5 cellular contexts compared by ENCODE assay signal in genomic region chr17:58503134-58503533, GRCh38. TPM values are rescaled to one million over a fixed set of nuclear protein-coding genes. Genes with fewer than 3 reads are reported as not detected.
"Had no signal": no experiment of that assay in that cellular context is flagged by ENCODE, and none has a peak within 500 bp of the region (broad histone marks: within the 10 kb centered on the region; RNA-seq: fewer than 3 reads in every experiment).

No MANE protein-coding gene starts in this region.

RNA-seq across cellular contexts. Expression of gene HSF5, which starts 14.9 kb away (rescaled TPM):
- total RNA-seq: adrenal gland, ascending aorta, dermis microvascular lymphatic vessel endothelial cell, esophagus mucosa had no signal
- polyA plus RNA-seq: cardiac muscle cell had no signal
